In the genomic region with DNA sequence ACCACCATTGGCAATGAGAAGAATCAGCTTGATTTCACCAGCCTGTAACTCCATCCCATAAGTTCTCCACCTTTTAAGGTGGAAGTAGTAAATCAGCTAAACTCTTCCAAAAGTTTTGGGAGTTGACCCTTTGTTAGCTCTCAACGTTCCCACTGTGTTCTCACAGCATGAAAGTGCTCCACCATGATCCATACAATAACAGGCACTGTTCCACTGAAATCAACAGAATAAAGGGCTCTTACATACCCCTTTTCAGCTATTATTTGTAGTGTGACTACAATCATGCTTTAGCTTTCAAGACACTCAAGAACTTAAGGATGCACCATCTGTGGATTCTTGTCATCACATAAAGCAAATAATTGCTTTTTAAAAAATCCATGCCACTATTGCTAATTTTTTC, we compare ENCODE assay signal across 16 cellular contexts.
A peak's percentile ranks its signal among the peaks of the same experiment; 100 is the strongest.
DNase-seq lines count a peak whose midpoint lies in the region; ATAC-seq and TF ChIP-seq lines count a peak whose summit lies in the region.
"Had no signal": no experiment of that assay in that cellular context is flagged by ENCODE, and none has a peak within 500 bp of the region (broad histone marks: within the 10 kb centered on the region; RNA-seq: fewer than 3 reads in every experiment).

No MANE protein-coding gene starts in this region.

- no peak overlapping the region for H3K27ac ChIP-seq in iPS-20b (ENCODE audit: low read length)
- H3K27ac ChIP-seq in RWPE1: no peak overlapping the region

- peak; percentile 65 for ATAC-seq in WTC11
- ATAC-seq in stimulated activated effector memory CD8-positive, alpha-beta T cell treated with anti-CD3 and anti-CD28 coated beads, Interleukin-12 subunit alpha, Interleukin-12 subunit beta, amount 100 ng/mL, for 72 hours: no peak
- ATAC-seq in activated naive CD4-positive, alpha-beta T cell treated with anti-CD3 and anti-CD28 coated beads, Interleukin-2, amount 50 U/mL, for 72 hours: no peak
- ATAC-seq: GM12878, HepG2, Panc1 had no signal

- CTCF ChIA-PET in WTC11 (lab: Charles Lee) (interaction anchor here (1.3 kb wide), 1 partner anchor 169 kb away, joined by 3 read pairs; no protein-coding TSS in a partner anchor), RWPE1 (lab: Yijun Ruan, JAX) (interaction anchor here (0.6 kb wide), 1 partner anchor 163 kb away, joined by 3 read pairs; no protein-coding TSS in a partner anchor)

- no peaks in the 10 kb centered on the region for H3K27me3 Mint-ChIP-seq in WTC11 (ENCODE audit: low read depth)

- peak; percentile 36 for DNase-seq in NCI-H146 (lab: John Stamatoyannopoulos, UW)
- DNase-seq in NCI-H146 treated with DMSO at 0.1 percent for 48 hours (lab: John Stamatoyannopoulos, UW; ENCODE audit: unreplicated experiment): no peak
- no peak for DNase-seq in WTC11 (ENCODE audit: low spot score)
- DNase-seq in stimulated activated effector memory CD8-positive, alpha-beta T cell treated with anti-CD3 and anti-CD28 coated beads, Interleukin-12 subunit alpha, Interleukin-12 subunit beta, amount 100 ng/mL, for 72 hours (ENCODE audit: low spot score in 2 of 2): no peak
- no peak for DNase-seq in activated naive CD4-positive, alpha-beta T cell treated with anti-CD3 and anti-CD28 coated beads, Interleukin-2, amount 50 U/mL, for 72 hours (ENCODE audit: low spot score in 2 of 2)
- no peak for DNase-seq in HT-29 (ENCODE audit: low spot score)
- no peak for DNase-seq in RWPE1 (ENCODE audit: low spot score)
- DNase-seq: C1 segment of cervical spinal cord, MG63, NCI-H2081 treated with DMSO at 0.1 percent for 48 hours, NCI-H774, SIG-M5 had no signal

- no peaks in the 10 kb centered on the region for H3K36me3 Mint-ChIP-seq in WTC11
- no peaks in the 10 kb centered on the region for H3K36me3 Mint-ChIP-seq in stimulated activated effector memory CD8-positive, alpha-beta T cell treated with anti-CD3 and anti-CD28 coated beads, Interleukin-12 subunit alpha, Interleukin-12 subunit beta, amount 100 ng/mL, for 72 hours
- H3K36me3 Mint-ChIP-seq in activated naive CD4-positive, alpha-beta T cell treated with anti-CD3 and anti-CD28 coated beads, Interleukin-2, amount 50 U/mL, for 72 hours: no peaks in the 10 kb centered on the region

- peaks cover 39% of the 10 kb centered on the region; the same call in 1 of the 2 replicates for H3K4me1 ChIP-seq in iPS-20b (ENCODE audit: insufficient read depth, low read length)

- no peak overlapping the region for H3K9ac ChIP-seq in iPS-20b (ENCODE audit: low read depth, low read length)

- TF ChIP-seq CTCF in WTC11 (IDR thresholded peaks at IDR 0.05) (no peak), RWPE1 (conservative IDR thresholded peaks at IDR 0.05; ENCODE audit: low read depth) (no peak)

- H3K27me3 ChIP-seq in iPS-20b (ENCODE audit: insufficient read depth, low read length): 0 out of 2 replicates have a peak, but pooled peaks cover 3% of the 10 kb centered on the region
- H3K27me3 ChIP-seq: MG63 had no signal

- peak overlapping the region; percentile 16; the same call in 1 of the 2 replicates for H3K4me3 ChIP-seq in iPS-20b (ENCODE audit: low read length)
- H3K4me3 ChIP-seq: GM12878, MG63 had no signal

- H3K27ac Mint-ChIP-seq in WTC11: no peak overlapping the region
- H3K27ac Mint-ChIP-seq in stimulated activated effector memory CD8-positive, alpha-beta T cell treated with anti-CD3 and anti-CD28 coated beads, Interleukin-12 subunit alpha, Interleukin-12 subunit beta, amount 100 ng/mL, for 72 hours: peak overlapping the region; percentile 84
- no peak overlapping the region for H3K27ac Mint-ChIP-seq in activated naive CD4-positive, alpha-beta T cell treated with anti-CD3 and anti-CD28 coated beads, Interleukin-2, amount 50 U/mL, for 72 hours

- peaks cover 67% of the 10 kb centered on the region for H3K4me1 Mint-ChIP-seq in WTC11
- H3K4me1 Mint-ChIP-seq in stimulated activated effector memory CD8-positive, alpha-beta T cell treated with anti-CD3 and anti-CD28 coated beads, Interleukin-12 subunit alpha, Interleukin-12 subunit beta, amount 100 ng/mL, for 72 hours: peaks cover 81% of the 10 kb centered on the region

- H3K4me3 Mint-ChIP-seq in WTC11: no peak overlapping the region
- peak overlapping the region; percentile 15 for H3K4me3 Mint-ChIP-seq in stimulated activated effector memory CD8-positive, alpha-beta T cell treated with anti-CD3 and anti-CD28 coated beads, Interleukin-12 subunit alpha, Interleukin-12 subunit beta, amount 100 ng/mL, for 72 hours

- no peaks in the 10 kb centered on the region for H3K9me3 ChIP-seq in iPS-20b (ENCODE audit: insufficient read depth, low read depth, low read length)
- H3K9me3 ChIP-seq: MG63 had no signal

- no peaks in the 10 kb centered on the region for H3K9me3 Mint-ChIP-seq in WTC11
- H3K9me3 Mint-ChIP-seq in stimulated activated effector memory CD8-positive, alpha-beta T cell treated with anti-CD3 and anti-CD28 coated beads, Interleukin-12 subunit alpha, Interleukin-12 subunit beta, amount 100 ng/mL, for 72 hours: no peaks in the 10 kb centered on the region
- H3K9me3 Mint-ChIP-seq in activated naive CD4-positive, alpha-beta T cell treated with anti-CD3 and anti-CD28 coated beads, Interleukin-2, amount 50 U/mL, for 72 hours: no peaks in the 10 kb centered on the region

- POLR2A ChIA-PET in WTC11 (lab: Charles Lee) (no interaction called here), RWPE1 (lab: Yijun Ruan, JAX; ENCODE audit: low non-redundant PET) (no interaction called here)

- no peaks in the 10 kb centered on the region for H3K36me3 ChIP-seq in iPS-20b (ENCODE audit: insufficient read depth, low read depth, low read length)
- H3K36me3 ChIP-seq: MG63 had no signal

TF ChIP-seq in WTC11, 78 proteins besides CTCF, POLR2A, EP300 and RAD21 (continues in another document):
- TF ChIP-seq, protein P1, sequence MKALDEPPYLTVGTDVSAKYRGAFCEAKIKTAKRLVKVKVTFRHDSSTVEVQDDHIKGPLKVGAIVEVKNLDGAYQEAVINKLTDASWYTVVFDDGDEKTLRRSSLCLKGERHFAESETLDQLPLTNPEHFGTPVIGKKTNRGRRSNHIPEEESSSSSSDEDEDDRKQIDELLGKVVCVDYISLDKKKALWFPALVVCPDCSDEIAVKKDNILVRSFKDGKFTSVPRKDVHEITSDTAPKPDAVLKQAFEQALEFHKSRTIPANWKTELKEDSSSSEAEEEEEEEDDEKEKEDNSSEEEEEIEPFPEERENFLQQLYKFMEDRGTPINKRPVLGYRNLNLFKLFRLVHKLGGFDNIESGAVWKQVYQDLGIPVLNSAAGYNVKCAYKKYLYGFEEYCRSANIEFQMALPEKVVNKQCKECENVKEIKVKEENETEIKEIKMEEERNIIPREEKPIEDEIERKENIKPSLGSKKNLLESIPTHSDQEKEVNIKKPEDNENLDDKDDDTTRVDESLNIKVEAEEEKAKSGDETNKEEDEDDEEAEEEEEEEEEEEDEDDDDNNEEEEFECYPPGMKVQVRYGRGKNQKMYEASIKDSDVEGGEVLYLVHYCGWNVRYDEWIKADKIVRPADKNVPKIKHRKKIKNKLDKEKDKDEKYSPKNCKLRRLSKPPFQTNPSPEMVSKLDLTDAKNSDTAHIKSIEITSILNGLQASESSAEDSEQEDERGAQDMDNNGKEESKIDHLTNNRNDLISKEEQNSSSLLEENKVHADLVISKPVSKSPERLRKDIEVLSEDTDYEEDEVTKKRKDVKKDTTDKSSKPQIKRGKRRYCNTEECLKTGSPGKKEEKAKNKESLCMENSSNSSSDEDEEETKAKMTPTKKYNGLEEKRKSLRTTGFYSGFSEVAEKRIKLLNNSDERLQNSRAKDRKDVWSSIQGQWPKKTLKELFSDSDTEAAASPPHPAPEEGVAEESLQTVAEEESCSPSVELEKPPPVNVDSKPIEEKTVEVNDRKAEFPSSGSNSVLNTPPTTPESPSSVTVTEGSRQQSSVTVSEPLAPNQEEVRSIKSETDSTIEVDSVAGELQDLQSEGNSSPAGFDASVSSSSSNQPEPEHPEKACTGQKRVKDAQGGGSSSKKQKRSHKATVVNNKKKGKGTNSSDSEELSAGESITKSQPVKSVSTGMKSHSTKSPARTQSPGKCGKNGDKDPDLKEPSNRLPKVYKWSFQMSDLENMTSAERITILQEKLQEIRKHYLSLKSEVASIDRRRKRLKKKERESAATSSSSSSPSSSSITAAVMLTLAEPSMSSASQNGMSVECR (CRISPR knock-in tag; IDR thresholded peaks at IDR 0.05; ENCODE audit: borderline replicate concordance): no peak
- TF ChIP-seq RORB (CRISPR knock-in tag; IDR thresholded peaks at IDR 0.05) (no peak), FOXP1 (CRISPR knock-in tag; IDR thresholded peaks at IDR 0.05; ENCODE audit: borderline replicate concordance) (no peak)
- TF ChIP-seq, protein P2, sequence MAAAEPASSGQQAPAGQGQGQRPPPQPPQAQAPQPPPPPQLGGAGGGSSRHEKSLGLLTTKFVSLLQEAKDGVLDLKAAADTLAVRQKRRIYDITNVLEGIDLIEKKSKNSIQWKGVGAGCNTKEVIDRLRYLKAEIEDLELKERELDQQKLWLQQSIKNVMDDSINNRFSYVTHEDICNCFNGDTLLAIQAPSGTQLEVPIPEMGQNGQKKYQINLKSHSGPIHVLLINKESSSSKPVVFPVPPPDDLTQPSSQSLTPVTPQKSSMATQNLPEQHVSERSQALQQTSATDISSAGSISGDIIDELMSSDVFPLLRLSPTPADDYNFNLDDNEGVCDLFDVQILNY (CRISPR knock-in tag; IDR thresholded peaks at IDR 0.05): no peak
- TF ChIP-seq, protein P3, sequence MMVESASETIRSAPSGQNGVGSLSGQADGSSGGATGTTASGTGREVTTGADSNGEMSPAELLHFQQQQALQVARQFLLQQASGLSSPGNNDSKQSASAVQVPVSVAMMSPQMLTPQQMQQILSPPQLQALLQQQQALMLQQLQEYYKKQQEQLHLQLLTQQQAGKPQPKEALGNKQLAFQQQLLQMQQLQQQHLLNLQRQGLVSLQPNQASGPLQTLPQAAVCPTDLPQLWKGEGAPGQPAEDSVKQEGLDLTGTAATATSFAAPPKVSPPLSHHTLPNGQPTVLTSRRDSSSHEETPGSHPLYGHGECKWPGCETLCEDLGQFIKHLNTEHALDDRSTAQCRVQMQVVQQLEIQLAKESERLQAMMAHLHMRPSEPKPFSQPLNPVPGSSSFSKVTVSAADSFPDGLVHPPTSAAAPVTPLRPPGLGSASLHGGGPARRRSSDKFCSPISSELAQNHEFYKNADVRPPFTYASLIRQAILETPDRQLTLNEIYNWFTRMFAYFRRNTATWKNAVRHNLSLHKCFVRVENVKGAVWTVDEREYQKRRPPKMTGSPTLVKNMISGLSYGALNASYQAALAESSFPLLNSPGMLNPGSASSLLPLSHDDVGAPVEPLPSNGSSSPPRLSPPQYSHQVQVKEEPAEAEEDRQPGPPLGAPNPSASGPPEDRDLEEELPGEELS (CRISPR knock-in tag; IDR thresholded peaks at IDR 0.05): no peak
